ENCODE assay signal across 22 cellular contexts in genomic region chr12:104360988-104361707, GRCh38. TPM values are rescaled to one million over a fixed set of nuclear protein-coding genes. Genes with fewer than 3 reads are reported as not detected.
DNase-seq lines count a peak whose midpoint lies in the region; ATAC-seq and TF ChIP-seq lines count a peak whose summit lies in the region.
"Had no signal": no experiment of that assay in that cellular context is flagged by ENCODE, and none has a peak within 500 bp of the region (broad histone marks: within the 10 kb centered on the region; RNA-seq: fewer than 3 reads in every experiment).

No MANE protein-coding gene starts in this region.

- DNase-seq in NCI-H526 treated with DMSO at 0.1 percent for 48 hours (lab: John Stamatoyannopoulos, UW) (peak; percentile 12), body of pancreas (peak; percentile 13 to 41 (median 25)), lower lobe of right lung (no peak), T-helper 9 cell (no peak), progenitor cell of endocrine pancreas (ENCODE audit: low spot score, unreplicated experiment) (no peak), NCI-H2107 treated with DMSO at 0.1 percent for 48 hours (lab: John Stamatoyannopoulos, UW; ENCODE audit: unreplicated experiment) (no peak), natural killer cell (no peak)
- DNase-seq: activated B cell treated with CpG ODN at 0.5 μM for 24 hours; activated T-cell treated with anti-CD3 and anti-CD28 coated beads, Interleukin-2, amount 50 U/mL, for 4 hours; GM23248; NCI-H1105; NCI-H2107; NCI-H69; OCI-M1; retina; SHP77; stimulated activated CD4-positive, alpha-beta T cell treated with anti-CD3 and anti-CD28 coated beads, Interleukin-15, amount 100 ng/mL, for 24 hours; testis had no signal

- TF ChIP-seq POLR2A in body of pancreas (IDR thresholded peaks at IDR 0.05): no peak

- 22 to 41% methylated on average over 5 of the region's 5 CpGs for WGBS in body of pancreas, 2 donors

- no peak for TF ChIP-seq CTCF in body of pancreas (IDR thresholded peaks at IDR 0.05)
- TF ChIP-seq CTCF in lower lobe of right lung (IDR thresholded peaks at IDR 0.05): no peak
- no peak for TF ChIP-seq CTCF in progenitor cell of endocrine pancreas (IDR thresholded peaks at IDR 0.05; ENCODE audit: unreplicated experiment)
- no peak for TF ChIP-seq CTCF in natural killer cell (IDR thresholded peaks at IDR 0.05)

- H3K27me3 ChIP-seq in body of pancreas (no peaks in the 10 kb centered on the region), lower lobe of right lung (ENCODE audit: low read depth) (no peaks in the 10 kb centered on the region)
- H3K27me3 ChIP-seq: testis had no signal

- H3K4me3 Mint-ChIP-seq in progenitor cell of endocrine pancreas (ENCODE audit: low read depth): no peak overlapping the region
- H3K4me3 Mint-ChIP-seq in natural killer cell: no peak overlapping the region
- H3K4me3 Mint-ChIP-seq: activated B cell treated with CpG ODN at 0.5 μM for 24 hours; activated naive CD4-positive, alpha-beta T cell treated with anti-CD3 and anti-CD28 coated beads, Interleukin-2, amount 50 U/mL, for 24 hours; activated T-cell treated with anti-CD3 and anti-CD28 coated beads, Interleukin-2, amount 50 U/mL, for 4 hours; dendritic cell treated with granulocyte-macrophage colony-stimulating factor and Interleukin-4, amounts not matched to agents 40 ng/mL and 50 ng/mL, for 4 days; T-helper 1 cell treated with Interleukin-12 subunit alpha and Interleukin-12 subunit beta and Interleukin-4 antibody, amounts not matched to agents 30 μg/mL and 1 μg/mL, for 36 hours had no signal

- H3K4me1 ChIP-seq in body of pancreas (no peaks in the 10 kb centered on the region), lower lobe of right lung (no peaks in the 10 kb centered on the region)
- H3K4me1 ChIP-seq: Caco-2, testis had no signal

- intact Hi-C loops in body of pancreas (cut with DNase I) (no loop called here), lower lobe of right lung (cut with DNase I) (no loop called here), natural killer cell (cut with micrococcal nuclease) (no loop called here)

- H3K27ac Mint-ChIP-seq in progenitor cell of endocrine pancreas: no peak overlapping the region
- H3K27ac Mint-ChIP-seq in natural killer cell: no peak overlapping the region
- H3K27ac Mint-ChIP-seq: activated B cell treated with CpG ODN at 0.5 μM for 24 hours; activated naive CD4-positive, alpha-beta T cell treated with anti-CD3 and anti-CD28 coated beads, Interleukin-2, amount 50 U/mL, for 24 hours; dendritic cell treated with granulocyte-macrophage colony-stimulating factor and Interleukin-4, amounts not matched to agents 40 ng/mL and 50 ng/mL, for 4 days; T-helper 1 cell treated with Interleukin-12 subunit alpha and Interleukin-12 subunit beta and Interleukin-4 antibody, amounts not matched to agents 30 μg/mL and 1 μg/mL, for 36 hours had no signal

- H3K9me3 ChIP-seq in body of pancreas (no peaks in the 10 kb centered on the region), lower lobe of right lung (peaks cover 3% of the 10 kb centered on the region)
- H3K9me3 ChIP-seq: Caco-2, testis had no signal

- H3K36me3 ChIP-seq in body of pancreas (replicated peaks in 1 of 2; ENCODE audit: insufficient read depth in 1 of 2, low read depth in 2 of 2) (no peaks in the 10 kb centered on the region), lower lobe of right lung (no peaks in the 10 kb centered on the region)

- H3K4me1 Mint-ChIP-seq in progenitor cell of endocrine pancreas (ENCODE audit: low read depth) (no peaks in the 10 kb centered on the region), natural killer cell (peaks cover 0 to 5% of the 10 kb centered on the region in 2 donors)
- H3K4me1 Mint-ChIP-seq: activated B cell treated with CpG ODN at 0.5 μM for 24 hours; activated naive CD4-positive, alpha-beta T cell treated with anti-CD3 and anti-CD28 coated beads, Interleukin-2, amount 50 U/mL, for 24 hours had no signal

- H3K4me3 ChIP-seq in body of pancreas (no peak overlapping the region), lower lobe of right lung (no peak overlapping the region)
- H3K4me3 ChIP-seq: GM23248, testis had no signal

- H3K27me3 Mint-ChIP-seq in progenitor cell of endocrine pancreas: no peaks in the 10 kb centered on the region
- H3K27me3 Mint-ChIP-seq in natural killer cell (ENCODE audit: low read depth in 2 of 2): no peaks in the 10 kb centered on the region
- H3K27me3 Mint-ChIP-seq: activated B cell treated with CpG ODN at 0.5 μM for 24 hours; activated naive CD4-positive, alpha-beta T cell treated with anti-CD3 and anti-CD28 coated beads, Interleukin-2, amount 50 U/mL, for 24 hours; dendritic cell treated with granulocyte-macrophage colony-stimulating factor and Interleukin-4, amounts not matched to agents 40 ng/mL and 50 ng/mL, for 4 days had no signal

- peak; percentile 76 for ATAC-seq in body of pancreas
- ATAC-seq in lower lobe of right lung: peak; percentile 51 to 74
- ATAC-seq in natural killer cell: no peak
- ATAC-seq: activated T-cell treated with anti-CD3 and anti-CD28 coated beads, Interleukin-2, amount 50 U/mL, for 4 hours had no signal

- no peaks in the 10 kb centered on the region for H3K36me3 Mint-ChIP-seq in progenitor cell of endocrine pancreas (ENCODE audit: insufficient read depth)
- no peaks in the 10 kb centered on the region for H3K36me3 Mint-ChIP-seq in natural killer cell

- H3K9me3 Mint-ChIP-seq in progenitor cell of endocrine pancreas (ENCODE audit: low read depth) (peaks cover 4% of the 10 kb centered on the region), natural killer cell (no peaks in the 10 kb centered on the region)
- H3K9me3 Mint-ChIP-seq: activated naive CD4-positive, alpha-beta T cell treated with anti-CD3 and anti-CD28 coated beads, Interleukin-2, amount 50 U/mL, for 24 hours; activated T-cell treated with anti-CD3 and anti-CD28 coated beads, Interleukin-2, amount 50 U/mL, for 4 hours; dendritic cell treated with granulocyte-macrophage colony-stimulating factor and Interleukin-4, amounts not matched to agents 40 ng/mL and 50 ng/mL, for 4 days; T-helper 1 cell treated with Interleukin-12 subunit alpha and Interleukin-12 subunit beta and Interleukin-4 antibody, amounts not matched to agents 30 μg/mL and 1 μg/mL, for 36 hours had no signal

- H3K27ac ChIP-seq in body of pancreas (no peak overlapping the region), lower lobe of right lung (no peak overlapping the region)
- H3K27ac ChIP-seq: GM23248, testis had no signal

RNA-seq across cellular contexts. Expression of gene EID3, which starts 57.6 kb away (rescaled TPM):
- total RNA-seq in body of pancreas: 1 to 10 TPM; 2.9 to 4.6 TPM
- total RNA-seq in lower lobe of right lung: 3.3 TPM
- 2.8 and 2.9 TPM in 2 replicates for total RNA-seq in progenitor cell of endocrine pancreas
- total RNA-seq in natural killer cell: 10 to 100 TPM; 10.4 to 13.0 (median 12.7) TPM

Comparison
In these comparisons a context has a peak if more than half of its experiments do, and no peak if none do; other contexts are left out.
1. DNase-seq: peak in NCI-H526 treated with DMSO at 0.1 percent for 48 hours (single experiment) and body of pancreas (4 of 4); none in lower lobe of right lung (single experiment), T-helper 9 cell (single experiment), progenitor cell of endocrine pancreas (single experiment), NCI-H2107 treated with DMSO at 0.1 percent for 48 hours (single experiment) and natural killer cell (single experiment).
2. ATAC-seq: peak in body of pancreas (single experiment) and lower lobe of right lung (2 of 2); none in natural killer cell (0 of 3).